ENCODE assay signal across 21 cellular contexts in genomic region chr4:150268444-150268843, GRCh38.
DNase-seq lines count a peak whose midpoint lies in the region; ATAC-seq and TF ChIP-seq lines count a peak whose summit lies in the region.
"Had no signal": no experiment of that assay in that cellular context is flagged by ENCODE, and none has a peak within 500 bp of the region (broad histone marks: within the 10 kb centered on the region; RNA-seq: fewer than 3 reads in every experiment).

No MANE protein-coding gene starts in this region.

- peak; percentile 32; the same call in 1 of the 2 replicates for ATAC-seq in IMR-90 (ENCODE audit: low read depth)
- no peak for ATAC-seq in central memory CD8-positive, alpha-beta T cell (replicated peaks; ENCODE audit: extremely low read depth, poor library complexity, severe bottlenecking)
- ATAC-seq: activated CD8-positive, alpha-beta memory T cell treated with anti-CD3 and anti-CD28 coated beads, Interleukin-2, amount 10 ng/mL, durations not matched to agents 7 days and 5 days; stimulated activated naive B cell treated with anti-CD40 and anti-IgM and Interleukin-4, amounts not matched to agents 10 μg/mL and 1 μg/mL and 100 μg/mL, for 72 hours had no signal

- no peak overlapping the region for H3K56ac ChIP-seq in IMR-90 (ENCODE audit: extremely low read depth, insufficient read depth, low read length)

- H4K20me1 ChIP-seq in IMR-90 (ENCODE audit: insufficient read depth, low read length), result no peaks in the 10 kb centered on the region

- no peak overlapping the region for H3K4ac ChIP-seq in IMR-90 (ENCODE audit: low read depth, low read length)

- H3K14ac ChIP-seq in IMR-90 (replicated peaks; ENCODE audit: low read depth, low read length), result no peak overlapping the region

- peaks cover 2% of the 10 kb centered on the region; the same call in 1 of the 2 replicates for H3K4me1 ChIP-seq in IMR-90 (ENCODE audit: control insufficient read depth, insufficient read depth, low read length)

- no CpG with 5 or more reads among the region's 1 CpG for WGBS in IMR-90 (ENCODE audit: extremely low coverage in 2 of 2, insufficient read length in 1 of 2), 2 experiments

- no peaks in the 10 kb centered on the region for H3K27me3 Mint-ChIP-seq in central memory CD8-positive, alpha-beta T cell
- no peaks in the 10 kb centered on the region for H3K27me3 Mint-ChIP-seq in endothelial cell (ENCODE audit: unreplicated experiment)
- H3K27me3 Mint-ChIP-seq: activated CD8-positive, alpha-beta memory T cell treated with anti-CD3 and anti-CD28 coated beads, Interleukin-2, amount 10 ng/mL, durations not matched to agents 7 days and 5 days; CD4-positive, alpha-beta T cell; memory B cell; stimulated activated naive B cell treated with anti-CD40 and anti-IgM and Interleukin-4, amounts not matched to agents 10 μg/mL and 1 μg/mL and 100 μg/mL, for 72 hours had no signal

- in situ Hi-C loops in IMR-90 (cut with MboI; ENCODE audit: low sequenced_read_pairs), result no loop called here

- H3K36me3 Mint-ChIP-seq in central memory CD8-positive, alpha-beta T cell (ENCODE audit: insufficient read depth), result peaks cover 31% of the 10 kb centered on the region
- H3K36me3 Mint-ChIP-seq in endothelial cell (ENCODE audit: low read depth, unreplicated experiment), result peaks cover 13% of the 10 kb centered on the region

- H2BK15ac ChIP-seq in IMR-90 (ENCODE audit: low read depth, low read length), result no peak overlapping the region

- H3K4me3 Mint-ChIP-seq in central memory CD8-positive, alpha-beta T cell, result no peak overlapping the region
- H3K4me3 Mint-ChIP-seq in endothelial cell (ENCODE audit: unreplicated experiment), result no peak overlapping the region
- H3K4me3 Mint-ChIP-seq: activated CD8-positive, alpha-beta memory T cell treated with anti-CD3 and anti-CD28 coated beads, Interleukin-2, amount 10 ng/mL, durations not matched to agents 7 days and 5 days; CD4-positive, alpha-beta T cell; memory B cell; stimulated activated naive B cell treated with anti-CD40 and anti-IgM and Interleukin-4, amounts not matched to agents 10 μg/mL and 1 μg/mL and 100 μg/mL, for 72 hours had no signal

- TF ChIP-seq POLR2A in IMR-90 (IDR thresholded peaks at IDR 0.05; ENCODE audit: low read depth, low read length), result no peak

- peaks cover 18% of the 10 kb centered on the region for H3K4me1 Mint-ChIP-seq in central memory CD8-positive, alpha-beta T cell
- H3K4me1 Mint-ChIP-seq in endothelial cell (ENCODE audit: unreplicated experiment), result no peaks in the 10 kb centered on the region
- H3K4me1 Mint-ChIP-seq: activated CD8-positive, alpha-beta memory T cell treated with anti-CD3 and anti-CD28 coated beads, Interleukin-2, amount 10 ng/mL, durations not matched to agents 7 days and 5 days; memory B cell had no signal

- no peaks in the 10 kb centered on the region for H3K79me1 ChIP-seq in IMR-90 (ENCODE audit: low read depth in 1 of 2, low read length in 2 of 2)

- H3K18ac ChIP-seq in IMR-90 (ENCODE audit: low read depth, low read length), result no peak overlapping the region

- TF ChIP-seq CTCF in IMR-90 (conservative IDR thresholded peaks at IDR 0.05; ENCODE audit: low read depth, low read length), result no peak
- no peak for TF ChIP-seq CTCF in endothelial cell (IDR thresholded peaks at IDR 0.05; ENCODE audit: unreplicated experiment)

- CTCF ChIA-PET in IMR-90 (lab: Yijun Ruan, JAX), result no interaction called here

- dilution Hi-C loops in IMR-90 (cut with HindIII; ENCODE audit: low sequenced_read_pairs, unreplicated experiment), result no loop called here

- no TSS peak for BruUV-seq in IMR-90 (replicated peaks; lab: Mats Ljungman, UMichigan)

- peaks cover 8% of the 10 kb centered on the region for H3K36me3 ChIP-seq in IMR-90 (ENCODE audit: control insufficient read depth, insufficient read depth, low read length)

- no peaks in the 10 kb centered on the region for H3K9me1 ChIP-seq in IMR-90 (ENCODE audit: insufficient read depth, low read length)

- TF ChIP-seq RAD21 in IMR-90 (IDR thresholded peaks at IDR 0.05; ENCODE audit: low read length), result no peak

- H2AK9ac ChIP-seq in IMR-90 (replicated peaks; ENCODE audit: low read depth, low read length, poor library complexity), result no peak overlapping the region

- H3K4me3 ChIP-seq in IMR-90 (ENCODE audit: insufficient read depth, low read depth, low read length), result no peak overlapping the region
- H3K4me3 ChIP-seq: dorsolateral prefrontal cortex had no signal

- POLR2A ChIA-PET in IMR-90 (lab: Charles Lee; ENCODE audit: unreplicated experiment), result no interaction called here

- no peak overlapping the region for H3K4me2 ChIP-seq in IMR-90 (ENCODE audit: low read depth, low read length)

- H2AFZ ChIP-seq in IMR-90 (replicated peaks; ENCODE audit: low read length, poor library complexity), result no peak overlapping the region

- no peak overlapping the region for H4K91ac ChIP-seq in IMR-90 (ENCODE audit: insufficient read depth, low read depth, low read length)

- no peaks in the 10 kb centered on the region for H3K9me3 Mint-ChIP-seq in central memory CD8-positive, alpha-beta T cell
- H3K9me3 Mint-ChIP-seq in endothelial cell (ENCODE audit: unreplicated experiment), result no peaks in the 10 kb centered on the region
- H3K9me3 Mint-ChIP-seq: CD4-positive, alpha-beta T cell; memory B cell had no signal

- H2BK120ac ChIP-seq in IMR-90 (ENCODE audit: low read depth, low read length), result no peak overlapping the region

- no peak overlapping the region for H3K27ac ChIP-seq in IMR-90 (ENCODE audit: insufficient read depth, low read length)
- H3K27ac ChIP-seq: dorsolateral prefrontal cortex had no signal

- no peak overlapping the region for H2AK5ac ChIP-seq in IMR-90 (ENCODE audit: low read depth, low read length)

- H3K23ac ChIP-seq in IMR-90 (ENCODE audit: low read depth, low read length), result no peak overlapping the region

- no peak overlapping the region for H2BK5ac ChIP-seq in IMR-90 (ENCODE audit: low read depth, low read length, poor library complexity, severe bottlenecking)

- no peaks in the 10 kb centered on the region for H3K27me3 ChIP-seq in IMR-90 (ENCODE audit: control insufficient read depth, insufficient read depth, low read length)
- H3K27me3 ChIP-seq: dorsolateral prefrontal cortex had no signal

- intact Hi-C loops in IMR-90 (cut with micrococcal nuclease), result no loop called here

- H4K8ac ChIP-seq in IMR-90 (ENCODE audit: low read depth in 2 of 2, low read length in 2 of 2), result no peak overlapping the region

- DNase-seq in DMS53 treated with DMSO at 0.1 percent for 48 hours (lab: John Stamatoyannopoulos, UW; ENCODE audit: unreplicated experiment) (peak; percentile 1), IMR-90 (peak; percentile 25), foreskin melanocyte (peak; percentile 81), endothelial cell (ENCODE audit: low spot score) (no peak), NCI-H510A (lab: John Stamatoyannopoulos, UW) (no peak)
- no peak for DNase-seq in central memory CD8-positive, alpha-beta T cell (ENCODE audit: low spot score in 2 of 2)
- DNase-seq in stimulated activated CD4-positive, alpha-beta T cell treated with anti-CD3 and anti-CD28 coated beads, Interleukin-12 subunit alpha, Interleukin-12 subunit beta, amount 100 ng/mL, for 4 hours, result no peak
- DNase-seq: activated CD4-positive, alpha-beta T cell treated with anti-CD3 and anti-CD28 coated beads for 48 hours; activated CD8-positive, alpha-beta memory T cell treated with anti-CD3 and anti-CD28 coated beads, Interleukin-2, amount 10 ng/mL, durations not matched to agents 7 days and 5 days; activated effector memory CD4-positive, alpha-beta T cell treated with Interleukin-2 at 50 U/mL for 16 hours; CD4-positive, alpha-beta T cell; DMS153; dorsolateral prefrontal cortex; NCI-H2081; OCI-M1; Right ventricle myocardium superior; small intestine; stimulated activated CD4-positive, alpha-beta T cell treated with anti-CD3 and anti-CD28 coated beads, Interleukin-2, amount 100 ng/mL, for 48 hours; stimulated activated naive B cell treated with anti-CD40 and anti-IgM and Interleukin-4, amounts not matched to agents 10 μg/mL and 1 μg/mL and 100 μg/mL, for 72 hours; SW 1271 had no signal

- H2BK20ac ChIP-seq in IMR-90 (ENCODE audit: low read depth, low read length), result no peak overlapping the region

- peak overlapping the region; percentile 14 for H3K27ac Mint-ChIP-seq in central memory CD8-positive, alpha-beta T cell (ENCODE audit: low read depth)
- no peak overlapping the region for H3K27ac Mint-ChIP-seq in endothelial cell (ENCODE audit: unreplicated experiment)
- H3K27ac Mint-ChIP-seq: activated CD8-positive, alpha-beta memory T cell treated with anti-CD3 and anti-CD28 coated beads, Interleukin-2, amount 10 ng/mL, durations not matched to agents 7 days and 5 days; CD4-positive, alpha-beta T cell; memory B cell; stimulated activated naive B cell treated with anti-CD40 and anti-IgM and Interleukin-4, amounts not matched to agents 10 μg/mL and 1 μg/mL and 100 μg/mL, for 72 hours had no signal

- no peak overlapping the region for H3K9ac ChIP-seq in IMR-90 (ENCODE audit: low read depth, low read length)

- no peak overlapping the region for H4K5ac ChIP-seq in IMR-90 (ENCODE audit: low read depth, low read length)

- no peaks in the 10 kb centered on the region for H3K9me3 ChIP-seq in IMR-90 (ENCODE audit: control insufficient read depth, insufficient read depth, low read length)

TF ChIP-seq in IMR-90, 13 proteins besides CTCF, POLR2A, EP300 and RAD21:
- TF ChIP-seq MAFK (IDR thresholded peaks at IDR 0.05; ENCODE audit: low read depth, low read length) (no peak), FOS (IDR thresholded peaks at IDR 0.05; ENCODE audit: low read depth, low read length) (peak; percentile 43; the same call in 1 of the 2 replicates)

Comparison
In these comparisons a context has a peak if more than half of its experiments do, and no peak if none do; other contexts are left out.
1. DNase-seq: peak in DMS53 treated with DMSO at 0.1 percent for 48 hours (single experiment), IMR-90 (single experiment) and foreskin melanocyte (single experiment); none in central memory CD8-positive, alpha-beta T cell (0 of 2), stimulated activated CD4-positive, alpha-beta T cell treated with anti-CD3 and anti-CD28 coated beads, Interleukin-12 subunit alpha, Interleukin-12 subunit beta, amount 100 ng/mL, for 4 hours (single experiment), endothelial cell (single experiment) and NCI-H510A (single experiment).